ENCODE assay signal across 1 cellular context in the genomic region with DNA sequence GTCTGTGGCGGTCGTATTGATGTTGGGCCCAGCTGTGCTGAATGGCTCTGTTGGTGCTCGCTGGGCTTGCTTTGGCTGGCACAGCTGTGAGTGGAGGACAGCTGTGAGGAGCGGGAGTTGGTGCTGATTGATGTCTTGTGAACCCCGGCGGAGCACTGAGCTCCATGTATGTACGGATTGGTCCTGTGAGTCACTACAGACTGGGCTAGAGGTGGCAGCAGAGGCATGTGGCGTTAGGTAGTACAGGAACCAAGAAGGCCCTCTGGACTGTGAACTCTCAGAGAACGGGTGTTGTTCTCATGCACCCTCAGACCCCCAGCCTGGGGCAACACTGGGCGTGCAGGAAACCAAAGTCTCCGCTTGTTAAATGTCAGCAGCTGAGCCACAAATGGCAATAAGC.
TF ChIP-seq lines count a peak whose summit lies in the region.

No MANE protein-coding gene starts in this region.

TF ChIP-seq in K562, 482 proteins besides CTCF, POLR2A, EP300 and RAD21:
- TF ChIP-seq POLR2H (tag; IDR thresholded peaks at IDR 0.05; ENCODE audit: low read depth) = no peak
- no peak for TF ChIP-seq CSDE1 (IDR thresholded peaks at IDR 0.05)
- no peak for TF ChIP-seq ZNF764 (CRISPR knock-in tag; IDR thresholded peaks at IDR 0.05; ENCODE audit: low read depth)
- no peak for TF ChIP-seq STAG1 (CRISPR knock-in tag; IDR thresholded peaks at IDR 0.05; ENCODE audit: borderline replicate concordance)
- TF ChIP-seq FOXP1 (CRISPR knock-in tag; IDR thresholded peaks at IDR 0.05) = no peak
- no peak for TF ChIP-seq HMG20A (CRISPR knock-in tag; conservative IDR thresholded peaks at IDR 0.05)
- no peak for TF ChIP-seq RFX7 (CRISPR knock-in tag; IDR thresholded peaks at IDR 0.05)
- TF ChIP-seq, protein P1, sequence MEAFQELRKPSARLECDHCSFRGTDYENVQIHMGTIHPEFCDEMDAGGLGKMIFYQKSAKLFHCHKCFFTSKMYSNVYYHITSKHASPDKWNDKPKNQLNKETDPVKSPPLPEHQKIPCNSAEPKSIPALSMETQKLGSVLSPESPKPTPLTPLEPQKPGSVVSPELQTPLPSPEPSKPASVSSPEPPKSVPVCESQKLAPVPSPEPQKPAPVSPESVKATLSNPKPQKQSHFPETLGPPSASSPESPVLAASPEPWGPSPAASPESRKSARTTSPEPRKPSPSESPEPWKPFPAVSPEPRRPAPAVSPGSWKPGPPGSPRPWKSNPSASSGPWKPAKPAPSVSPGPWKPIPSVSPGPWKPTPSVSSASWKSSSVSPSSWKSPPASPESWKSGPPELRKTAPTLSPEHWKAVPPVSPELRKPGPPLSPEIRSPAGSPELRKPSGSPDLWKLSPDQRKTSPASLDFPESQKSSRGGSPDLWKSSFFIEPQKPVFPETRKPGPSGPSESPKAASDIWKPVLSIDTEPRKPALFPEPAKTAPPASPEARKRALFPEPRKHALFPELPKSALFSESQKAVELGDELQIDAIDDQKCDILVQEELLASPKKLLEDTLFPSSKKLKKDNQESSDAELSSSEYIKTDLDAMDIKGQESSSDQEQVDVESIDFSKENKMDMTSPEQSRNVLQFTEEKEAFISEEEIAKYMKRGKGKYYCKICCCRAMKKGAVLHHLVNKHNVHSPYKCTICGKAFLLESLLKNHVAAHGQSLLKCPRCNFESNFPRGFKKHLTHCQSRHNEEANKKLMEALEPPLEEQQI (IDR thresholded peaks at IDR 0.05) = no peak
